In genomic region chr3:53224026-53224425, GRCh38 we compare ENCODE assay signal across 1 cellular context.
TF ChIP-seq lines count a peak whose summit lies in the region.

No MANE protein-coding gene starts in this region.

TF ChIP-seq in HCT116, 20 proteins besides CTCF, POLR2A, EP300 and RAD21 (continued from another document):
- TF ChIP-seq, protein P1, sequence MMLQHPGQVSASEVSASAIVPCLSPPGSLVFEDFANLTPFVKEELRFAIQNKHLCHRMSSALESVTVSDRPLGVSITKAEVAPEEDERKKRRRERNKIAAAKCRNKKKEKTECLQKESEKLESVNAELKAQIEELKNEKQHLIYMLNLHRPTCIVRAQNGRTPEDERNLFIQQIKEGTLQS (IDR thresholded peaks at IDR 0.05), result no peak
- TF ChIP-seq YY1 (IDR thresholded peaks at IDR 0.05; ENCODE audit: extremely low read depth, insufficient replicate concordance, low read depth, low read length), result no peak
- TF ChIP-seq FOSL1 (IDR thresholded peaks at IDR 0.05; ENCODE audit: low read depth), result no peak
- TF ChIP-seq SIN3A (IDR thresholded peaks at IDR 0.05; ENCODE audit: low read depth), result no peak
- TF ChIP-seq SP1 (IDR thresholded peaks at IDR 0.05; ENCODE audit: low read depth), result no peak
- TF ChIP-seq TCF7L2 (IDR thresholded peaks at IDR 0.05; ENCODE audit: borderline replicate concordance, extremely low read depth, insufficient read depth, insufficient read length), result no peak
- TF ChIP-seq ZNF274 (IDR thresholded peaks at IDR 0.05; ENCODE audit: low read depth, low read length), result no peak
- TF ChIP-seq, protein P2, sequence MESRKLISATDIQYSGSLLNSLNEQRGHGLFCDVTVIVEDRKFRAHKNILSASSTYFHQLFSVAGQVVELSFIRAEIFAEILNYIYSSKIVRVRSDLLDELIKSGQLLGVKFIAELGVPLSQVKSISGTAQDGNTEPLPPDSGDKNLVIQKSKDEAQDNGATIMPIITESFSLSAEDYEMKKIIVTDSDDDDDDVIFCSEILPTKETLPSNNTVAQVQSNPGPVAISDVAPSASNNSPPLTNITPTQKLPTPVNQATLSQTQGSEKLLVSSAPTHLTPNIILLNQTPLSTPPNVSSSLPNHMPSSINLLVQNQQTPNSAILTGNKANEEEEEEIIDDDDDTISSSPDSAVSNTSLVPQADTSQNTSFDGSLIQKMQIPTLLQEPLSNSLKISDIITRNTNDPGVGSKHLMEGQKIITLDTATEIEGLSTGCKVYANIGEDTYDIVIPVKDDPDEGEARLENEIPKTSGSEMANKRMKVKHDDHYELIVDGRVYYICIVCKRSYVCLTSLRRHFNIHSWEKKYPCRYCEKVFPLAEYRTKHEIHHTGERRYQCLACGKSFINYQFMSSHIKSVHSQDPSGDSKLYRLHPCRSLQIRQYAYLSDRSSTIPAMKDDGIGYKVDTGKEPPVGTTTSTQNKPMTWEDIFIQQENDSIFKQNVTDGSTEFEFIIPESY (IDR thresholded peaks at IDR 0.05; ENCODE audit: extremely low read depth, insufficient replicate concordance, low read length), result no peak
